Comparison of ENCODE assay signal across 8 cellular contexts in the genomic region with DNA sequence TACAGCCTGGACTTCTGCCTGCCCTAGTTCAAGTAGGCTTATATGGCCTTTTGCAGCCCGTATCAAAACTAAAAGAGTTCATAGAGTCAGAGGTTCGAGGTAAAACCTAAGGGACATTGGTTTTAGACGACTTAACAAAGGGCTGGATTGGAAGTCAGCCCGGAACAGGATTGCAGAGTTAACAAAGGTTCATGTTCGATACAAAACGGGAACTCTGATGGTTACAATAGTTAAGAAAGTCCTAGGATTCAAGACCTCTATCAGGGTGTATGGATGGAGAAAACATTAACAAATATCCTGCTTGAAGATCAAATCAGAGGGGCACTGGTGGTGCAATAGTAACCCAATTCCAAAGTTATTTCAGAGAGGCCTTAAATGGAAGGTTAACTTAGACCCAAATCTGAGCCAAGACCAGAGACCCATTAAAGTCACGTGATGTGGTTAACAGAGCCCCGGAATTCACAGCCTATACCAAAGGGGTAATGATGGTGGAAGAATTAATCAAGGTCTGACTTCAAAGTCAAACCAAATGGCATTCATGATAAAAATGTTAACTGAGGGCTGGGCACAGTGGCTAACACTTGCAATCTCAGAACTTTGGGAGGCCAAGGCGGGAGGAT. TPM values are rescaled to one million over a fixed set of nuclear protein-coding genes. Genes with fewer than 3 reads are reported as not detected.
DNase-seq lines count a peak whose midpoint lies in the region; ATAC-seq and TF ChIP-seq lines count a peak whose summit lies in the region.

No MANE protein-coding gene starts in this region.

- intact Hi-C loops in activated CD4-positive, alpha-beta memory T cell treated with anti-CD3 and anti-CD28 coated beads for 36 hours (cut with micrococcal nuclease): loop anchor here (5.0 kb wide), 1 partner anchor 395 kb away; no protein-coding TSS in a partner anchor
- intact Hi-C loops in gastrocnemius medialis (cut with DNase I; ENCODE audit: low total_unique reads) (no loop called here), posterior cingulate gyrus (cut with DNase I) (no loop called here)

- no peaks in the 10 kb centered on the region for H3K36me3 Mint-ChIP-seq in activated CD4-positive, alpha-beta memory T cell treated with anti-CD3 and anti-CD28 coated beads for 36 hours
- H3K36me3 Mint-ChIP-seq in glutamatergic neuron (ENCODE audit: unreplicated experiment): no peaks in the 10 kb centered on the region

- WGBS in GM23248 (ENCODE audit: low coverage in 1 of 2, low lambda C conversion rate in 2 of 2, missing lambda C conversion rate in 2 of 2), 2 experiments: 67 to 68% methylated on average over 9 of the region's 9 CpGs

- H4K20me1 ChIP-seq in GM23248 (ENCODE audit: insufficient read depth): no peaks in the 10 kb centered on the region

- no peak for TF ChIP-seq POLR2A in gastrocnemius medialis (IDR thresholded peaks at IDR 0.05)

- peak overlapping the region; percentile 97 for H2AFZ ChIP-seq in GM23248

- H3K27me3 ChIP-seq in GM23248 (replicated peaks; ENCODE audit: insufficient read depth) (no peaks in the 10 kb centered on the region), gastrocnemius medialis (no peaks in the 10 kb centered on the region)

- in situ Hi-C loops in GM23248 (cut with MboI) (no loop called here), gastrocnemius medialis (cut with MboI; ENCODE audit: low sequenced_read_pairs in 4 of 4) (no loop called here)

- H3K4me3 ChIP-seq in GM23248: peak overlapping the region; percentile 84
- H3K4me3 ChIP-seq in gastrocnemius medialis: peak overlapping the region; percentile 63 to 76 (median 70)

- peaks cover 8% of the 10 kb centered on the region for H3K4me1 Mint-ChIP-seq in activated CD4-positive, alpha-beta memory T cell treated with anti-CD3 and anti-CD28 coated beads for 36 hours (ENCODE audit: low read depth)
- H3K4me1 Mint-ChIP-seq in glutamatergic neuron (ENCODE audit: low read depth, unreplicated experiment): peaks cover 4% of the 10 kb centered on the region

- no peaks in the 10 kb centered on the region for H3K27me3 Mint-ChIP-seq in activated CD4-positive, alpha-beta memory T cell treated with anti-CD3 and anti-CD28 coated beads for 36 hours
- H3K27me3 Mint-ChIP-seq in glutamatergic neuron (ENCODE audit: unreplicated experiment): no peaks in the 10 kb centered on the region

- no peak overlapping the region for H3K27ac Mint-ChIP-seq in activated CD4-positive, alpha-beta memory T cell treated with anti-CD3 and anti-CD28 coated beads for 36 hours
- H3K27ac Mint-ChIP-seq in glutamatergic neuron (ENCODE audit: unreplicated experiment): peak overlapping the region; percentile 97

- peak overlapping the region; percentile 85 for H3K4me3 Mint-ChIP-seq in activated CD4-positive, alpha-beta memory T cell treated with anti-CD3 and anti-CD28 coated beads for 36 hours
- H3K4me3 Mint-ChIP-seq in glutamatergic neuron (ENCODE audit: unreplicated experiment): peak overlapping the region; percentile 91

- no peaks in the 10 kb centered on the region for H3K9me2 ChIP-seq in GM23248 (ENCODE audit: insufficient read depth)

- peak overlapping the region; percentile 83 for H3K4me2 ChIP-seq in GM23248 (ENCODE audit: unreplicated experiment)

- H3K9me3 ChIP-seq in GM23248 (ENCODE audit: low read depth): no peaks in the 10 kb centered on the region
- no peaks in the 10 kb centered on the region for H3K9me3 ChIP-seq in gastrocnemius medialis

- no peaks in the 10 kb centered on the region for H3K79me2 ChIP-seq in GM23248 (ENCODE audit: insufficient read depth)

- TF ChIP-seq CTCF in glutamatergic neuron (IDR thresholded peaks at IDR 0.05; ENCODE audit: partially characterized antibody, unreplicated experiment) (no peak), gastrocnemius medialis (IDR thresholded peaks at IDR 0.05 in 4 of 5, conservative IDR thresholded peaks at IDR 0.05 in 1 of 5) (no peak)

- POLR2A ChIA-PET in activated CD4-positive, alpha-beta memory T cell treated with anti-CD3 and anti-CD28 coated beads for 36 hours (lab: Charles Lee): no interaction called here

- DNase-seq in GM23248 (no peak), glutamatergic neuron (no peak), gastrocnemius medialis (no peak), posterior cingulate gyrus (no peak), NK-92 (lab: John Stamatoyannopoulos, UW; ENCODE audit: unreplicated experiment) (no peak), NCI-H2196 treated with DMSO at 0.1 percent for 48 hours (lab: John Stamatoyannopoulos, UW; ENCODE audit: unreplicated experiment) (no peak)
- DNase-seq in activated CD4-positive, alpha-beta memory T cell treated with anti-CD3 and anti-CD28 coated beads for 36 hours: no peak
- DNase-seq in stimulated activated CD8-positive, alpha-beta memory T cell treated with anti-CD3 and anti-CD28 coated beads, Interleukin-4, amount 100 ng/mL, for 48 hours: no peak

- no peak overlapping the region for H3K9ac ChIP-seq in GM23248

- H3F3A ChIP-seq in GM23248 (ENCODE audit: insufficient read depth): no peaks in the 10 kb centered on the region

- H3K36me3 ChIP-seq in GM23248 (ENCODE audit: low read depth): no peaks in the 10 kb centered on the region
- no peaks in the 10 kb centered on the region for H3K36me3 ChIP-seq in gastrocnemius medialis

- no peaks in the 10 kb centered on the region for H3K9me3 Mint-ChIP-seq in activated CD4-positive, alpha-beta memory T cell treated with anti-CD3 and anti-CD28 coated beads for 36 hours
- H3K9me3 Mint-ChIP-seq in glutamatergic neuron (ENCODE audit: unreplicated experiment): peaks cover 7% of the 10 kb centered on the region

- H3K4me1 ChIP-seq in GM23248 (ENCODE audit: insufficient read depth): no peaks in the 10 kb centered on the region
- H3K4me1 ChIP-seq in gastrocnemius medialis: no peaks in the 10 kb centered on the region

- CTCF ChIA-PET in activated CD4-positive, alpha-beta memory T cell treated with anti-CD3 and anti-CD28 coated beads for 36 hours (lab: Charles Lee): no interaction called here

- no peak overlapping the region for H3K27ac ChIP-seq in GM23248
- peak overlapping the region in 3 of 4 donors; percentile 75 to 84 (median 84) for H3K27ac ChIP-seq in gastrocnemius medialis

- no peak for ATAC-seq in gastrocnemius medialis

RNA-seq across cellular contexts. Expression of a gene that starts 0.7 kb away (rescaled TPM):
- 0.22 and 0.25 TPM in 2 replicates for total RNA-seq in GM23248 (2014; rRNA removed; shearing (Covaris generic))
- polyA plus RNA-seq in GM23248 (2016; fragmentation: Nextera tagmentation; extraction: Ambion mirVana): 0.41 and 0.53 TPM in 2 replicates
- 1 to 10 TPM; 1.5 to 2.4 TPM for total RNA-seq in activated CD4-positive, alpha-beta memory T cell treated with anti-CD3 and anti-CD28 coated beads for 36 hours
- total RNA-seq in glutamatergic neuron (ENCODE audit: unreplicated experiment) (2.8 TPM), gastrocnemius medialis (under 1 TPM; 0.18 to 0.82 (median 0.59) TPM)

RNA-seq across cellular contexts. Expression of a gene that starts 58.3 kb away (rescaled TPM):
- total RNA-seq in GM23248 (2014; rRNA removed; shearing (Covaris generic)): not detected in 2 replicates
- not detected in 2 replicates for polyA plus RNA-seq in GM23248 (2016; fragmentation: Nextera tagmentation; extraction: Ambion mirVana)
- total RNA-seq in activated CD4-positive, alpha-beta memory T cell treated with anti-CD3 and anti-CD28 coated beads for 36 hours: not detected
- not detected for total RNA-seq in glutamatergic neuron (ENCODE audit: unreplicated experiment)
- total RNA-seq in gastrocnemius medialis: not detected
